In genomic region chr16:59886021-59886420, GRCh38 we compare ENCODE assay signal across 10 cellular contexts.
DNase-seq lines count a peak whose midpoint lies in the region; TF ChIP-seq lines count a peak whose summit lies in the region.
"Had no signal": no experiment of that assay in that cellular context is flagged by ENCODE, and none has a peak within 500 bp of the region (broad histone marks: within the 10 kb centered on the region; RNA-seq: fewer than 3 reads in every experiment).

No MANE protein-coding gene starts in this region.

- TF ChIP-seq CTCF in foreskin fibroblast (IDR thresholded peaks at IDR 0.05; ENCODE audit: low read depth, low read length) (no peak), sigmoid colon (IDR thresholded peaks at IDR 0.05) (no peak)

- DNase-seq in G401 (ENCODE audit: low spot score): peak; percentile 26
- DNase-seq in SK-MEL-5 (ENCODE audit: low read depth, low spot score): peak; percentile 25
- DNase-seq in foreskin fibroblast: peak; percentile 85 to 90
- DNase-seq in sigmoid colon: peak; percentile 73
- DNase-seq in CD8-positive, alpha-beta memory T cell: no peak
- DNase-seq in NCI-H748 (lab: John Stamatoyannopoulos, UW; ENCODE audit: unreplicated experiment): no peak
- DNase-seq in stimulated activated CD4-positive, alpha-beta T cell treated with anti-CD3 and anti-CD28 coated beads, Interleukin-1b, Interleukin-23, amount 100 ng/mL, for 48 hours: no peak
- no peak for DNase-seq in activated gamma-delta T cell (lab: John Stamatoyannopoulos, UW)
- DNase-seq: activated CD4-positive, alpha-beta T cell treated with anti-CD3 and anti-CD28 coated beads for 48 hours had no signal

- TF ChIP-seq EP300 in sigmoid colon (IDR thresholded peaks at IDR 0.05): peak in 1 of 4 donors; percentile 32

- TF ChIP-seq POLR2A in sigmoid colon (IDR thresholded peaks at IDR 0.05): no peak

- POLR2A ChIA-PET in CD8-positive, alpha-beta memory T cell (lab: Charles Lee): no interaction called here

- peaks cover 0 to 3% (median 0%) of the 10 kb centered on the region in 4 donors for H3K9me3 ChIP-seq in sigmoid colon
- H3K9me3 ChIP-seq in CD8-positive, alpha-beta memory T cell (ENCODE audit: low read length): no peaks in the 10 kb centered on the region
- H3K9me3 ChIP-seq: neutrophil had no signal

- no peaks in the 10 kb centered on the region for H3K27me3 ChIP-seq in sigmoid colon
- no peaks in the 10 kb centered on the region for H3K27me3 ChIP-seq in CD8-positive, alpha-beta memory T cell (ENCODE audit: insufficient read depth, low read length, poor library complexity, severe bottlenecking)
- H3K27me3 ChIP-seq: neutrophil had no signal

- no peaks in the 10 kb centered on the region for H3K27me3 Mint-ChIP-seq in CD8-positive, alpha-beta memory T cell

- H3K27ac ChIP-seq in sigmoid colon: no peak overlapping the region
- H3K27ac ChIP-seq in CD8-positive, alpha-beta memory T cell (ENCODE audit: low read depth, low read length): no peak overlapping the region
- H3K27ac ChIP-seq: neutrophil had no signal

- H3K27ac Mint-ChIP-seq in CD8-positive, alpha-beta memory T cell: no peak overlapping the region

- intact Hi-C loops in sigmoid colon (cut with DNase I): no loop called here

- H3K4me1 ChIP-seq in sigmoid colon: peaks cover 0 to 15% (median 11%) of the 10 kb centered on the region in 4 donors
- H3K4me1 ChIP-seq in CD8-positive, alpha-beta memory T cell (ENCODE audit: insufficient read depth, low read length): no peaks in the 10 kb centered on the region

- H3K4me1 Mint-ChIP-seq in CD8-positive, alpha-beta memory T cell: no peaks in the 10 kb centered on the region

- CTCF ChIA-PET in CD8-positive, alpha-beta memory T cell (lab: Charles Lee): no interaction called here

- in situ Hi-C loops in G401 (cut with HindIII; ENCODE audit: low sequenced_read_pairs): no loop called here
- in situ Hi-C loops in SK-MEL-5 (cut with HindIII; ENCODE audit: low pct_unique_long_range_greater_than_20kb, low sequenced_read_pairs): no loop called here

- H3K9me3 Mint-ChIP-seq in CD8-positive, alpha-beta memory T cell: peaks cover 15 to 48% (median 27%) of the 10 kb centered on the region in 5 donors

- no peaks in the 10 kb centered on the region for H3K36me3 Mint-ChIP-seq in CD8-positive, alpha-beta memory T cell

- no peak overlapping the region for H3K4me3 Mint-ChIP-seq in CD8-positive, alpha-beta memory T cell

- 68 to 71% methylated on average over 2 of the region's 2 CpGs for WGBS in sigmoid colon, 2 donors

- H3K36me3 ChIP-seq in sigmoid colon: no peaks in the 10 kb centered on the region
- H3K36me3 ChIP-seq in CD8-positive, alpha-beta memory T cell (ENCODE audit: insufficient read depth, low read length): no peaks in the 10 kb centered on the region
- H3K36me3 ChIP-seq: neutrophil had no signal

- H3K4me3 ChIP-seq in foreskin fibroblast (ENCODE audit: low read depth in 1 of 2, low read length in 2 of 2) (no peak overlapping the region), sigmoid colon (no peak overlapping the region)
- no peak overlapping the region for H3K4me3 ChIP-seq in CD8-positive, alpha-beta memory T cell (ENCODE audit: low read length)

Comparison
In these comparisons a context has a peak if more than half of its experiments do, and no peak if none do; other contexts are left out.
1. DNase-seq: peak in G401 (single experiment), SK-MEL-5 (single experiment), foreskin fibroblast (2 of 2) and sigmoid colon (single experiment); none in CD8-positive, alpha-beta memory T cell (0 of 5), NCI-H748 (single experiment), stimulated activated CD4-positive, alpha-beta T cell treated with anti-CD3 and anti-CD28 coated beads, Interleukin-1b, Interleukin-23, amount 100 ng/mL, for 48 hours (single experiment) and activated gamma-delta T cell (single experiment).